Comparison of ENCODE assay signal across 8 cellular contexts in genomic region chr22:24145446-24146189, GRCh38. TPM values are rescaled to one million over a fixed set of nuclear protein-coding genes. Genes with fewer than 3 reads are reported as not detected.
DNase-seq lines count a peak whose midpoint lies in the region; ATAC-seq and TF ChIP-seq lines count a peak whose summit lies in the region.

No MANE protein-coding gene starts in this region.

- H3K9me3 Mint-ChIP-seq in activated T-cell treated with anti-CD3 and anti-CD28 coated beads, Interleukin-2, amount 50 U/mL, for 4 hours: no peaks in the 10 kb centered on the region
- H3K9me3 Mint-ChIP-seq in MCF 10A (ENCODE audit: unreplicated experiment) (no peaks in the 10 kb centered on the region), glutamatergic neuron (ENCODE audit: unreplicated experiment) (no peaks in the 10 kb centered on the region)

- peaks cover 26% of the 10 kb centered on the region for H3K4me1 ChIP-seq in mesodermal cell (ENCODE audit: control insufficient read depth, insufficient read depth, low read length, poor library complexity, severe bottlenecking)
- peaks cover 73% of the 10 kb centered on the region for H3K4me1 ChIP-seq in upper lobe of right lung

- H3K9me3 ChIP-seq in mesodermal cell (ENCODE audit: control insufficient read depth, low read length): no peaks in the 10 kb centered on the region
- no peaks in the 10 kb centered on the region for H3K9me3 ChIP-seq in upper lobe of right lung

- peak overlapping the region; percentile 27 for H3K4me3 Mint-ChIP-seq in activated T-cell treated with anti-CD3 and anti-CD28 coated beads, Interleukin-2, amount 50 U/mL, for 4 hours
- H3K4me3 Mint-ChIP-seq in MCF 10A (ENCODE audit: unreplicated experiment) (no peak overlapping the region), glutamatergic neuron (ENCODE audit: unreplicated experiment) (no peak overlapping the region)

- TF ChIP-seq CTCF in MCF 10A (IDR thresholded peaks at IDR 0.05; ENCODE audit: unreplicated experiment) (no peak), upper lobe of right lung (IDR thresholded peaks at IDR 0.05) (no peak), glutamatergic neuron (IDR thresholded peaks at IDR 0.05; ENCODE audit: partially characterized antibody, unreplicated experiment) (no peak)

- H3K4me3 ChIP-seq in mesodermal cell (ENCODE audit: extremely low read depth, insufficient read depth, low read length, poor library complexity, severe bottlenecking) (no peak overlapping the region), upper lobe of right lung (no peak overlapping the region)

- H3K36me3 Mint-ChIP-seq in activated T-cell treated with anti-CD3 and anti-CD28 coated beads, Interleukin-2, amount 50 U/mL, for 4 hours (ENCODE audit: insufficient read depth): peaks cover 2% of the 10 kb centered on the region
- H3K36me3 Mint-ChIP-seq in MCF 10A (ENCODE audit: insufficient read depth, unreplicated experiment) (no peaks in the 10 kb centered on the region), glutamatergic neuron (ENCODE audit: unreplicated experiment) (no peaks in the 10 kb centered on the region)

- intact Hi-C loops in MCF 10A (cut with micrococcal nuclease) (no loop called here), upper lobe of right lung (cut with DNase I) (no loop called here)

- H3K27me3 Mint-ChIP-seq in activated T-cell treated with anti-CD3 and anti-CD28 coated beads, Interleukin-2, amount 50 U/mL, for 4 hours (ENCODE audit: low read depth): no peaks in the 10 kb centered on the region
- H3K27me3 Mint-ChIP-seq in MCF 10A (ENCODE audit: insufficient read depth, unreplicated experiment): no peaks in the 10 kb centered on the region
- H3K27me3 Mint-ChIP-seq in glutamatergic neuron (ENCODE audit: unreplicated experiment): peaks cover 5% of the 10 kb centered on the region

- peaks cover 11% of the 10 kb centered on the region for H3K36me3 ChIP-seq in mesodermal cell (ENCODE audit: control insufficient read depth, insufficient read depth, low read length)
- no peaks in the 10 kb centered on the region for H3K36me3 ChIP-seq in upper lobe of right lung

- BruUV-seq in MCF 10A (replicated peaks; lab: Mats Ljungman, UMichigan): no TSS peak

- CTCF ChIA-PET in MCF 10A (lab: Yijun Ruan, JAX): interaction anchor here (1.9 kb wide), 1 partner anchor 9 kb away, joined by 4 read pairs; no protein-coding TSS in a partner anchor

- 94 to 95% methylated on average over 8 to 9 of the region's 9 CpGs for WGBS in mesodermal cell (ENCODE audit: insufficient coverage in 2 of 2), 2 experiments

- H3K27ac ChIP-seq in mesodermal cell (ENCODE audit: low read depth, low read length, severe bottlenecking) (peak overlapping the region; percentile 73), upper lobe of right lung (peak overlapping the region; percentile 82)

- H3K4me1 Mint-ChIP-seq in activated T-cell treated with anti-CD3 and anti-CD28 coated beads, Interleukin-2, amount 50 U/mL, for 4 hours (ENCODE audit: low read depth): peaks cover 74% of the 10 kb centered on the region
- H3K4me1 Mint-ChIP-seq in MCF 10A (ENCODE audit: insufficient read depth, unreplicated experiment): peaks cover 26% of the 10 kb centered on the region
- H3K4me1 Mint-ChIP-seq in glutamatergic neuron (ENCODE audit: low read depth, unreplicated experiment): peaks cover 9% of the 10 kb centered on the region

- DNase-seq in activated T-cell treated with anti-CD3 and anti-CD28 coated beads, Interleukin-2, amount 50 U/mL, for 4 hours: no peak
- no peak for DNase-seq in activated T-cell treated with anti-CD3 and anti-CD28 coated beads, Interleukin-2, amount 50 U/mL, for 48 hours
- DNase-seq in MCF 10A (ENCODE audit: unreplicated experiment): no peak
- no peak for DNase-seq in upper lobe of right lung
- DNase-seq in glutamatergic neuron: no peak
- no peak for DNase-seq in SIG-M5 treated with dmso at 0.1 percent for 504 hours (lab: John Stamatoyannopoulos, UW; ENCODE audit: unreplicated experiment)
- no peak for DNase-seq in NCI-H446 (lab: John Stamatoyannopoulos, UW)

- peak overlapping the region; percentile 8 for H3K27ac Mint-ChIP-seq in MCF 10A (ENCODE audit: low read depth, unreplicated experiment)
- H3K27ac Mint-ChIP-seq in glutamatergic neuron (ENCODE audit: unreplicated experiment): no peak overlapping the region

- POLR2A ChIA-PET in MCF 10A (lab: Yijun Ruan, JAX): interaction anchor here (1.1 to 1.7 kb wide), 2 partner anchors 11 to 133 kb away, joined by 3 to 11 read pairs; no protein-coding TSS in a partner anchor

- no peak for ATAC-seq in activated T-cell treated with anti-CD3 and anti-CD28 coated beads, Interleukin-2, amount 50 U/mL, for 4 hours
- ATAC-seq in upper lobe of right lung: no peak

- no peaks in the 10 kb centered on the region for H3K27me3 ChIP-seq in upper lobe of right lung

RNA-seq across cellular contexts. Expression of gene SUSD2, which starts 35.7 kb away (rescaled TPM):
- total RNA-seq in activated T-cell treated with anti-CD3 and anti-CD28 coated beads, Interleukin-2, amount 50 U/mL, for 4 hours: 1 to 10 TPM; 1.2 to 1.7 (median 1.6) TPM
- total RNA-seq in MCF 10A (2022) (13.3 and 32.8 TPM in 2 replicates), upper lobe of right lung (277 TPM), glutamatergic neuron (ENCODE audit: unreplicated experiment) (123 TPM)
- polyA plus RNA-seq in mesodermal cell (2013, experiment 1 of 2): 2.1 TPM
- polyA plus RNA-seq in mesodermal cell (2013, experiment 2 of 2): 1.9 TPM
